12 cellular contexts compared by ENCODE assay signal in the genomic region with DNA sequence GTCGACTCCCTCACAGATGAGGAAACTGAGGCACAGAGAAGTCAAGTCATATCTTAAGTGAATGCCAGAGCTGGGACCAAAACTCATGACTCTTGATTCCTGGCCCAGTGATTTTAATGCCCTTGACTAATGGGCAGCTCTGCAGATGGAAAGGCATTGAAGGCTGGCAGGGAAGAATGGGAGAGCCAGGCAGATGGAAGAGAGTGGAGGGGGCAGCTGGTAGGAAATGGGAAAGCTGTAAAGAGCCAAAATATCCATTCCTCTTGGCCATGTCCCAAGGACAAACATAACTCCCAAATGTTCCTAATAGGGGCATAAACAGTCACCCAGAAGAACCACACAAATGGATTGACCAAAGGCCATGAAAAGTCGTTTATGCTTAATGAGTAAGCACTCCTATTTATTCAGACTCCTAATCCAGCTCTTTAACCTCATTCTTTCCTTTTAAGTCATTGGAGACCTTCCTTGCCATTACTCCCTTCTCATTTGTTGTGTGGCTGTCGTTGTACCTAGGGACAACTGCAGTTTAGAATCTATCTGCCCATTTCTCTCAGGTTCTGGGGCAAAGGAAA.
DNase-seq lines count a peak whose midpoint lies in the region; ATAC-seq and TF ChIP-seq lines count a peak whose summit lies in the region.
"Had no signal": no experiment of that assay in that cellular context is flagged by ENCODE, and none has a peak within 500 bp of the region (broad histone marks: within the 10 kb centered on the region; RNA-seq: fewer than 3 reads in every experiment).

No MANE protein-coding gene starts in this region.

- H3K27ac ChIP-seq in smooth muscle cell (ENCODE audit: low read depth): peak overlapping the region; percentile 74
- H3K27ac ChIP-seq in aorta (ENCODE audit: low read depth in 1 of 2, low read length in 2 of 2): peak overlapping the region in 1 of 2 donors; percentile 19

- peaks cover 4% of the 10 kb centered on the region for H3K4me1 ChIP-seq in smooth muscle cell (ENCODE audit: low read depth)
- peaks cover 0 to 3% of the 10 kb centered on the region in 2 donors for H3K4me1 ChIP-seq in aorta (ENCODE audit: control insufficient read depth in 1 of 2, insufficient read depth in 2 of 2, low read length in 2 of 2)

- intact Hi-C loops in CD14-positive monocyte (cut with micrococcal nuclease) (no loop called here), aorta (cut with DNase I) (no loop called here)

- H3K4me2 ChIP-seq in smooth muscle cell: peak overlapping the region; percentile 20

- H3K36me3 ChIP-seq in smooth muscle cell (ENCODE audit: low read depth) (no peaks in the 10 kb centered on the region), aorta (ENCODE audit: control insufficient read depth in 1 of 2, insufficient read depth in 2 of 2, low read length in 1 of 2) (no peaks in the 10 kb centered on the region)
- H3K36me3 ChIP-seq: BE2C had no signal

- H2AFZ ChIP-seq in smooth muscle cell (ENCODE audit: low read depth): no peak overlapping the region

- no peak overlapping the region for H3K4me3 Mint-ChIP-seq in CD14-positive monocyte
- H3K4me3 Mint-ChIP-seq: CD8-positive, alpha-beta T cell had no signal

- H3K79me2 ChIP-seq in smooth muscle cell (ENCODE audit: low read depth): no peaks in the 10 kb centered on the region

- H3K9me3 ChIP-seq in smooth muscle cell (replicated peaks; ENCODE audit: low read depth) (no peaks in the 10 kb centered on the region), aorta (ENCODE audit: control insufficient read depth, low read length) (no peaks in the 10 kb centered on the region)
- H3K9me3 ChIP-seq: BE2C had no signal

- H3K27ac Mint-ChIP-seq in CD14-positive monocyte: no peak overlapping the region
- H3K27ac Mint-ChIP-seq: CD8-positive, alpha-beta T cell had no signal

- ATAC-seq in HG02970 (IDR thresholded peaks at IDR 0.05; ENCODE audit: low FRiP score, unreplicated experiment): no peak
- no peak for ATAC-seq in aorta (ENCODE audit: low FRiP score)
- ATAC-seq: CD8-positive, alpha-beta T cell had no signal

- H4K20me1 ChIP-seq in smooth muscle cell (ENCODE audit: low read depth): no peaks in the 10 kb centered on the region

- no peak overlapping the region for H3K4me3 ChIP-seq in smooth muscle cell
- no peak overlapping the region for H3K4me3 ChIP-seq in aorta (ENCODE audit: low read length in 2 of 2)

- DNase-seq in H4 (ENCODE audit: low spot score) (peak; percentile 80), NCI-H1105 treated with DMSO at 0.1 percent for 48 hours (lab: John Stamatoyannopoulos, UW) (peak; percentile 77), cerebellar cortex (ENCODE audit: low spot score) (peak; percentile 14), smooth muscle cell (lab: John Stamatoyannopoulos, UW; ENCODE audit: unreplicated experiment) (no peak), CD14-positive monocyte (ENCODE audit: low spot score) (no peak), aorta (no peak)
- DNase-seq: BE2C; CD8-positive, alpha-beta T cell; KG1; NCI-H2029; NCI-H526 had no signal

- H3K36me3 Mint-ChIP-seq in CD14-positive monocyte: no peaks in the 10 kb centered on the region
- H3K36me3 Mint-ChIP-seq: CD8-positive, alpha-beta T cell had no signal

- peaks cover 0 to 4% (median 0%) of the 10 kb centered on the region in 7 donors for H3K9me3 Mint-ChIP-seq in CD14-positive monocyte
- H3K9me3 Mint-ChIP-seq: CD8-positive, alpha-beta T cell had no signal

- peaks cover 0 to 5% (median 2%) of the 10 kb centered on the region in 3 donors for H3K27me3 Mint-ChIP-seq in CD14-positive monocyte (ENCODE audit: low read depth in 3 of 3)

- no peak for TF ChIP-seq CTCF in smooth muscle cell (IDR thresholded peaks at IDR 0.05; ENCODE audit: borderline replicate concordance, insufficient read depth, poor library complexity, severe bottlenecking)
- TF ChIP-seq CTCF in CD14-positive monocyte (IDR thresholded peaks at IDR 0.05): no peak

- H3K4me1 Mint-ChIP-seq in CD14-positive monocyte: peaks cover 4% of the 10 kb centered on the region

- 63% methylated on average over 3 of the region's 3 CpGs for WGBS in smooth muscle cell (ENCODE audit: low lambda C conversion rate)
- WGBS in aorta, 2 donors: 52 to 55% methylated on average over 3 of the region's 3 CpGs

- H3K9ac ChIP-seq in smooth muscle cell (ENCODE audit: low read depth): no peak overlapping the region

- no peaks in the 10 kb centered on the region for H3F3A ChIP-seq in smooth muscle cell (ENCODE audit: low read depth)

- no peaks in the 10 kb centered on the region for H3K27me3 ChIP-seq in smooth muscle cell (ENCODE audit: low read depth)
- no peaks in the 10 kb centered on the region for H3K27me3 ChIP-seq in aorta (ENCODE audit: control insufficient read depth in 1 of 2, insufficient read depth in 2 of 2, low read length in 1 of 2)
- H3K27me3 ChIP-seq: BE2C had no signal

Comparison
In these comparisons a context has a peak if more than half of its experiments do, and no peak if none do; other contexts are left out.
1. DNase-seq: peak in H4 (single experiment), NCI-H1105 treated with DMSO at 0.1 percent for 48 hours (single experiment) and cerebellar cortex (single experiment); none in smooth muscle cell (single experiment), CD14-positive monocyte (single experiment) and aorta (0 of 2).